ENCODE assay signal across 1 cellular context in genomic region chr22:22709719-22710445, GRCh38.
TF ChIP-seq lines count a peak whose summit lies in the region.

No MANE protein-coding gene starts in this region.

TF ChIP-seq in GM23338, 12 proteins besides CTCF, POLR2A, EP300 and RAD21 (continued from another document):
- TF ChIP-seq, protein P1, sequence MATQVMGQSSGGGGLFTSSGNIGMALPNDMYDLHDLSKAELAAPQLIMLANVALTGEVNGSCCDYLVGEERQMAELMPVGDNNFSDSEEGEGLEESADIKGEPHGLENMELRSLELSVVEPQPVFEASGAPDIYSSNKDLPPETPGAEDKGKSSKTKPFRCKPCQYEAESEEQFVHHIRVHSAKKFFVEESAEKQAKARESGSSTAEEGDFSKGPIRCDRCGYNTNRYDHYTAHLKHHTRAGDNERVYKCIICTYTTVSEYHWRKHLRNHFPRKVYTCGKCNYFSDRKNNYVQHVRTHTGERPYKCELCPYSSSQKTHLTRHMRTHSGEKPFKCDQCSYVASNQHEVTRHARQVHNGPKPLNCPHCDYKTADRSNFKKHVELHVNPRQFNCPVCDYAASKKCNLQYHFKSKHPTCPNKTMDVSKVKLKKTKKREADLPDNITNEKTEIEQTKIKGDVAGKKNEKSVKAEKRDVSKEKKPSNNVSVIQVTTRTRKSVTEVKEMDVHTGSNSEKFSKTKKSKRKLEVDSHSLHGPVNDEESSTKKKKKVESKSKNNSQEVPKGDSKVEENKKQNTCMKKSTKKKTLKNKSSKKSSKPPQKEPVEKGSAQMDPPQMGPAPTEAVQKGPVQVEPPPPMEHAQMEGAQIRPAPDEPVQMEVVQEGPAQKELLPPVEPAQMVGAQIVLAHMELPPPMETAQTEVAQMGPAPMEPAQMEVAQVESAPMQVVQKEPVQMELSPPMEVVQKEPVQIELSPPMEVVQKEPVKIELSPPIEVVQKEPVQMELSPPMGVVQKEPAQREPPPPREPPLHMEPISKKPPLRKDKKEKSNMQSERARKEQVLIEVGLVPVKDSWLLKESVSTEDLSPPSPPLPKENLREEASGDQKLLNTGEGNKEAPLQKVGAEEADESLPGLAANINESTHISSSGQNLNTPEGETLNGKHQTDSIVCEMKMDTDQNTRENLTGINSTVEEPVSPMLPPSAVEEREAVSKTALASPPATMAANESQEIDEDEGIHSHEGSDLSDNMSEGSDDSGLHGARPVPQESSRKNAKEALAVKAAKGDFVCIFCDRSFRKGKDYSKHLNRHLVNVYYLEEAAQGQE (IDR thresholded peaks at IDR 0.05; ENCODE audit: unreplicated experiment): no peak
- no peak for TF ChIP-seq EZH2 (IDR thresholded peaks at IDR 0.05; ENCODE audit: low read depth, unreplicated experiment)
- no peak for TF ChIP-seq STAT1 (IDR thresholded peaks at IDR 0.05; ENCODE audit: unreplicated experiment)
- no peak for TF ChIP-seq JUNB (IDR thresholded peaks at IDR 0.05; ENCODE audit: unreplicated experiment)
- TF ChIP-seq EZH2phosphoT487 (IDR thresholded peaks at IDR 0.05; ENCODE audit: unreplicated experiment): no peak
TF ChIP-seq in GM23338: peak in this region for 0.
